In the genomic region with DNA sequence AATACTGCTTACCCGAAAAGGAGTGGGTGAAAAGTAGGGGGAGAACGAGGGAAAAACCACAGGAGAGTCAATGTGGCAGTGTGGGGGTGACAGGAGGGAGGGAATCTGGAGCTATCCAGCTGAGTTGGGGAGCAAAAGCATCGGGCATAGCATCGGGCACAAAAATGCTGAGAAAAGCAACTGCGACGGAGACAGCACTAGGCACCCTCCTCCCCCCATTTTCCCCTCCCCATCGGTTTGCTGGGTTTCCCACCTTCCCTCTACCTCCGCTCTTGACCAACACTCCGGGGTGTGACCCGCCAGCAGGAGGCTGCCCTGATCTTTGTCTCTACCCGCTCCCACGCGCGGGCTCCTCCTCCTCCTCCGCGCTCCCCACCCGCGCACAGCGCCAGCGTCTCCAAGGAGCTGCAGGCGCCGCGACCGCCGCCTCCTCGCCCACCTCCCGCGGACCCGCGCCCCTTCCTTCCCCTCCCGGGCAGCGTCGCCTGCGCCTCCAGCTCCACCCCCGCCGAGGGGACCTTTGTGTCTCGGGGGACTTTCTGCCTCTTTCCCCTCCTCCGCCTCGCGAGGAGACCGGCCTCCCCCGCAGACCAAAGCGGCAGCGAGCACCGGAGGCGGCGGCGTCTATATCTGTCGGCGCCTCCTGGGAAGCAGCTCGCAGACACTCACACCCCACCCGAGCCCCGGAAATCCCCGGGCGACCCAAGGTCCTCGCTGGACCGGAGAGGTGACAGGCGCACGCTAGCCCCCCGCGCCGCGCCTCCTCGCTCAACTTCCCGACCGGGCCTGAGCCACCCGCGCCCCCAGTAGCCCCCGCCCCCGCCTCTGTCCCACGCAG, we compare ENCODE assay signal across 8 cellular contexts. TPM values are rescaled to one million over a fixed set of nuclear protein-coding genes. Genes with fewer than 3 reads are reported as not detected.
DNase-seq lines count a peak whose midpoint lies in the region; ATAC-seq and TF ChIP-seq lines count a peak whose summit lies in the region.

No MANE protein-coding gene starts in this region.

- DNase-seq in NCI-H1417 (lab: John Stamatoyannopoulos, UW) (peak; percentile 72 to 88 (median 84)), NCI-H1417 treated with DMSO at 0.1 percent for 48 hours (lab: John Stamatoyannopoulos, UW) (no peak), HFF-Myc (ENCODE audit: extremely low read depth, low read depth) (no peak), NAMALWA (ENCODE audit: low spot score) (peak; percentile 78), choroid plexus epithelial cell (ENCODE audit: low read depth) (peak; percentile 57), left colon (peak; percentile 80 to 81)
- DNase-seq in activated CD4-positive, alpha-beta T cell treated with anti-CD3 and anti-CD28 coated beads for 24 hours (ENCODE audit: low read depth in 2 of 2), result peak; percentile 44 to 48
- peak; percentile 48 to 51 for DNase-seq in stimulated activated CD4-positive, alpha-beta T cell treated with anti-CD3 and anti-CD28 coated beads, Interleukin-2, amount 100 ng/mL, for 48 hours

- H3K4me3 ChIP-seq in HFF-Myc (replicated peaks; ENCODE audit: low read depth, low read length) (peak overlapping the region; percentile 82), choroid plexus epithelial cell (ENCODE audit: low read depth, low read length) (peak overlapping the region; percentile 85)

- ATAC-seq in left colon, result peak; percentile 71

- TF ChIP-seq CTCF in HFF-Myc (IDR thresholded peaks at IDR 0.05; ENCODE audit: low read depth, low read length, missing control alignments), result peak; percentile 15
- TF ChIP-seq CTCF in choroid plexus epithelial cell (conservative IDR thresholded peaks at IDR 0.05; ENCODE audit: low read depth, low read length), result no peak

- intact Hi-C loops in left colon (cut with DNase I, micrococcal nuclease), result loop anchor here in 1 of 2 donors (5.0 kb wide), 1 partner anchor 167 kb away; no protein-coding TSS in a partner anchor

RNA-seq across cellular contexts. Expression of gene CDK17, which starts 0.9 kb away (rescaled TPM):
- 10 to 100 TPM; 20.6 to 21.0 TPM for total RNA-seq in left colon

Comparison
In these comparisons a context has a peak if more than half of its experiments do, and no peak if none do; other contexts are left out.
1. DNase-seq: peak in NCI-H1417 (3 of 3), NAMALWA (single experiment), activated CD4-positive, alpha-beta T cell treated with anti-CD3 and anti-CD28 coated beads for 24 hours (2 of 2), choroid plexus epithelial cell (single experiment), left colon (2 of 2) and stimulated activated CD4-positive, alpha-beta T cell treated with anti-CD3 and anti-CD28 coated beads, Interleukin-2, amount 100 ng/mL, for 48 hours (2 of 2); none in NCI-H1417 treated with DMSO at 0.1 percent for 48 hours (single experiment) and HFF-Myc (single experiment).